In genomic region chr12:50085615-50085928, GRCh38 we compare ENCODE assay signal across 8 cellular contexts. TPM values are rescaled to one million over a fixed set of nuclear protein-coding genes. Genes with fewer than 3 reads are reported as not detected.
DNase-seq lines count a peak whose midpoint lies in the region; ATAC-seq and TF ChIP-seq lines count a peak whose summit lies in the region.

No MANE protein-coding gene starts in this region.

- CTCF ChIA-PET in activated CD4-positive, alpha-beta T cell treated with anti-CD3 and anti-CD28 coated beads for 36 hours (lab: Charles Lee), result interaction anchor here (0.6 to 8.5 kb wide), 14 partner anchors 9 to 1985 kb away, joined by 3 to 146 read pairs (median 6); partner anchors contain the start of genes CERS5, COX14 and GPD1
- CTCF ChIA-PET in Panc1 (lab: Charles Lee), result interaction anchor here (0.6 to 2.6 kb wide), 6 partner anchors 11 to 119 kb away, joined by 3 to 9 read pairs (median 4); partner anchors contain the start of gene COX14
- CTCF ChIA-PET in GM10248 (lab: Yijun Ruan, JAX), result interaction anchor here (1.0 to 5.2 kb wide), 17 partner anchors 11 to 119 kb away, joined by 3 to 66 read pairs (median 7); partner anchors contain the start of genes CERS5, COX14 and GPD1

- WGBS in esophagus, 2 donors, result 5 to 6% methylated on average over 7 of the region's 7 CpGs
- WGBS in sigmoid colon, 2 donors, result 5 to 6% methylated on average over 7 of the region's 7 CpGs

- H3K27ac Mint-ChIP-seq in activated CD4-positive, alpha-beta T cell treated with anti-CD3 and anti-CD28 coated beads for 36 hours, result peak overlapping the region; percentile 72

- H3K4me1 ChIP-seq in Panc1 (ENCODE audit: control insufficient read depth, insufficient read depth, low read length) (peaks cover 6% of the 10 kb centered on the region; the same call in 1 of the 2 replicates), esophagus (ENCODE audit: control insufficient read depth in 2 of 2, insufficient read depth in 2 of 2, low read length in 1 of 2) (no peaks in the 10 kb centered on the region), sigmoid colon (peaks cover 0 to 24% (median 11%) of the 10 kb centered on the region in 4 donors)

- H3K27ac ChIP-seq in Panc1 (ENCODE audit: low read length), result peak overlapping the region; percentile 83
- peak overlapping the region; percentile 88 to 92 for H3K27ac ChIP-seq in esophagus (ENCODE audit: low read depth in 2 of 2, low read length in 1 of 2)
- H3K27ac ChIP-seq in sigmoid colon, result peak overlapping the region; percentile 96 to 99 (median 98)

- H3K9me3 ChIP-seq in Panc1 (ENCODE audit: control insufficient read depth, insufficient read depth, low read depth, low read length), result no peaks in the 10 kb centered on the region
- H3K9me3 ChIP-seq in esophagus (ENCODE audit: control insufficient read depth in 2 of 2, insufficient read depth in 1 of 2, low read depth in 1 of 2, low read length in 1 of 2), result no peaks in the 10 kb centered on the region
- H3K9me3 ChIP-seq in sigmoid colon, result no peaks in the 10 kb centered on the region

- in situ Hi-C loops in Panc1 (cut with HindIII; ENCODE audit: low pct_unique_long_range_greater_than_20kb, low sequenced_read_pairs), result no loop called here

- TF ChIP-seq CTCF in Panc1 (IDR thresholded peaks at IDR 0.05) (no peak), sigmoid colon (IDR thresholded peaks at IDR 0.05) (no peak), GM10248 (IDR thresholded peaks at IDR 0.05; ENCODE audit: control extremely low read depth, extremely low read depth, low read depth, missing control alignments) (no peak)

- H3K36me3 Mint-ChIP-seq in activated CD4-positive, alpha-beta T cell treated with anti-CD3 and anti-CD28 coated beads for 36 hours (ENCODE audit: low read depth), result peaks cover 24% of the 10 kb centered on the region

- no peak for TF ChIP-seq POLR2A in sigmoid colon (IDR thresholded peaks at IDR 0.05)

- H3K4me3 ChIP-seq in Panc1 (ENCODE audit: low read depth in 2 of 2, low read length in 2 of 2), result peak overlapping the region; percentile 80 to 88
- H3K4me3 ChIP-seq in esophagus (ENCODE audit: low read depth in 1 of 2, low read length in 2 of 2), result peak overlapping the region; percentile 22 to 69
- H3K4me3 ChIP-seq in sigmoid colon, result peak overlapping the region; percentile 80 to 99 (median 90)

- no TSS peak for BruUV-seq in Panc1 (replicated peaks; lab: Mats Ljungman, UMichigan)

- intact Hi-C loops in activated CD4-positive, alpha-beta T cell treated with anti-CD3 and anti-CD28 coated beads for 36 hours (cut with DNase I, micrococcal nuclease), result loop anchor here (1.0 to 10.0 kb wide), 9 partner anchors 26 to 679 kb away; partner anchors contain the start of genes CERS5 (in 2 of the 2), LARP4 (in 2 of the 2), ATF1 (in 1 of the 2) and RACGAP1 (in 1 of the 2)
- intact Hi-C loops in Panc1 (cut with micrococcal nuclease; ENCODE audit: unreplicated experiment) (loop anchor here (10.0 kb wide), 1 partner anchor 229 kb away; no protein-coding TSS in a partner anchor), sigmoid colon (cut with DNase I) (loop anchor here (2.0 kb wide), 2 partner anchors 25 to 81 kb away; partner anchors contain the start of gene CERS5)

- no peak for DNase-seq in activated CD4-positive, alpha-beta T cell treated with anti-CD3 and anti-CD28 coated beads for 36 hours
- no peak for DNase-seq in activated CD4-positive, alpha-beta T cell treated with anti-CD3 and anti-CD28 coated beads for 48 hours
- DNase-seq in Panc1 (ENCODE audit: low read depth, low spot score), result no peak
- no peak for DNase-seq in sigmoid colon
- DNase-seq in GM10248 (ENCODE audit: extremely low spot score), result no peak
- no peak for DNase-seq in activated CD4-positive, CD25-positive, alpha-beta regulatory T cell treated with anti-CD3 and anti-CD28 coated beads, Interleukin-2, amount 50 U/mL, for 72 hours

- H3K27me3 ChIP-seq in Panc1 (ENCODE audit: control insufficient read depth, insufficient read depth, low read length) (no peaks in the 10 kb centered on the region), esophagus (ENCODE audit: control insufficient read depth in 1 of 2, insufficient read depth in 2 of 2, low read length in 2 of 2) (no peaks in the 10 kb centered on the region), sigmoid colon (no peaks in the 10 kb centered on the region)

- H3K36me3 ChIP-seq in Panc1 (ENCODE audit: control insufficient read depth, insufficient read depth, low read length) (peaks cover 14% of the 10 kb centered on the region), esophagus (ENCODE audit: control insufficient read depth in 2 of 2, insufficient read depth in 2 of 2, low read length in 1 of 2) (peaks cover 14% of the 10 kb centered on the region in 2 donors), sigmoid colon (peaks cover 5 to 41% (median 36%) of the 10 kb centered on the region in 4 donors)

- peak overlapping the region; percentile 85 for H3K4me3 Mint-ChIP-seq in activated CD4-positive, alpha-beta T cell treated with anti-CD3 and anti-CD28 coated beads for 36 hours

- H3K4me1 Mint-ChIP-seq in activated CD4-positive, alpha-beta T cell treated with anti-CD3 and anti-CD28 coated beads for 36 hours, result peaks cover 36% of the 10 kb centered on the region

- POLR2A ChIA-PET in activated CD4-positive, alpha-beta T cell treated with anti-CD3 and anti-CD28 coated beads for 36 hours (lab: Charles Lee), result interaction anchor here (1.0 to 2.4 kb wide), 2 partner anchors 26 to 345 kb away, joined by 3 to 31 read pairs; partner anchors contain the start of gene COX14
- POLR2A ChIA-PET in Panc1 (lab: Charles Lee), result interaction anchor here (1.0 kb wide), 1 partner anchor 25 kb away, joined by 13 read pairs; no protein-coding TSS in a partner anchor
- POLR2A ChIA-PET in GM10248 (lab: Yijun Ruan, JAX), result interaction anchor here (1.0 kb wide), 2 partner anchors 26 to 82 kb away, joined by 3 to 12 read pairs; partner anchors contain the start of genes CERS5 and COX14

- H3K27me3 Mint-ChIP-seq in activated CD4-positive, alpha-beta T cell treated with anti-CD3 and anti-CD28 coated beads for 36 hours, result no peaks in the 10 kb centered on the region

- peak; percentile 2 for ATAC-seq in activated CD4-positive, alpha-beta T cell treated with anti-CD3 and anti-CD28 coated beads for 36 hours
- peak; percentile 13; the same call in 1 of the 2 replicates for ATAC-seq in Panc1
- no peak for ATAC-seq in GM21737 (IDR thresholded peaks at IDR 0.05; ENCODE audit: unreplicated experiment)

- H3K9me3 Mint-ChIP-seq in activated CD4-positive, alpha-beta T cell treated with anti-CD3 and anti-CD28 coated beads for 36 hours (ENCODE audit: low read depth), result no peaks in the 10 kb centered on the region

- TF ChIP-seq EP300 in sigmoid colon (IDR thresholded peaks at IDR 0.05), result no peak

RNA-seq across cellular contexts. Expression of gene SMARCD1, which starts 0.4 kb away (rescaled TPM):
- 10 to 100 TPM; 51.8 to 76.6 TPM for total RNA-seq in activated CD4-positive, alpha-beta T cell treated with anti-CD3 and anti-CD28 coated beads for 36 hours
- total RNA-seq in Panc1 (2021; ENCODE audit: unreplicated experiment) (84.9 TPM), sigmoid colon (10 to 100 TPM; 22.4 to 64.8 (median 39.2) TPM)
- 87.5 TPM for polyA plus RNA-seq in Panc1 (2012; ENCODE audit: insufficient read length)
- polyA plus RNA-seq in esophagus (10 to 100 TPM in 1 of 2 donors, 1 to 10 TPM in 1; 9.8 to 17.8 TPM), sigmoid colon (10 to 100 TPM; 16.0 to 26.4 (median 24.1) TPM)

RNA-seq across cellular contexts. Expression of gene GPD1, which starts 18.2 kb away (rescaled TPM):
- total RNA-seq in activated CD4-positive, alpha-beta T cell treated with anti-CD3 and anti-CD28 coated beads for 36 hours, result under 1 TPM; 0.25 to 0.37 TPM
- total RNA-seq in Panc1 (2021; ENCODE audit: unreplicated experiment) (0.28 TPM), sigmoid colon (10 to 100 TPM in 1 of 4 donors, 1 to 10 TPM in 1, under 1 TPM in 2; 0.55 to 59.6 (median 1.5) TPM)
- polyA plus RNA-seq in Panc1 (2012; ENCODE audit: insufficient read length), result not detected
- polyA plus RNA-seq in esophagus (under 1 TPM; 0.29 to 0.32 TPM), sigmoid colon (10 to 100 TPM in 1 of 3 donors, 1 to 10 TPM in 2; 3.0 to 19.8 (median 3.6) TPM)

RNA-seq across cellular contexts. Expression of gene COX14, which starts 26.5 kb away (rescaled TPM):
- 10 to 100 TPM; 26.8 to 44.2 TPM for total RNA-seq in activated CD4-positive, alpha-beta T cell treated with anti-CD3 and anti-CD28 coated beads for 36 hours
- total RNA-seq in Panc1 (2021; ENCODE audit: unreplicated experiment) (74.5 TPM), sigmoid colon (100 to 1,000 TPM in 1 of 4 donors, 10 to 100 TPM in 3; 87.8 to 179 (median 93.8) TPM)
- 81.3 TPM for polyA plus RNA-seq in Panc1 (2012; ENCODE audit: insufficient read length)
- polyA plus RNA-seq in esophagus (10 to 100 TPM; 22.8 to 56.8 TPM), sigmoid colon (100 to 1,000 TPM; 124 to 266 (median 187) TPM)

RNA-seq across cellular contexts. Expression of gene ASIC1, which starts 28.2 kb away (rescaled TPM):
- total RNA-seq in activated CD4-positive, alpha-beta T cell treated with anti-CD3 and anti-CD28 coated beads for 36 hours, result 1 to 10 TPM; 7.3 to 8.0 TPM
- 13.5 TPM for total RNA-seq in Panc1 (2021; ENCODE audit: unreplicated experiment)
- polyA plus RNA-seq in Panc1 (2012; ENCODE audit: insufficient read length), result 14.4 TPM
- polyA plus RNA-seq in esophagus, result 1 to 10 TPM; 1.4 to 2.1 TPM
- total RNA-seq in sigmoid colon, result 1 to 10 TPM; 3.5 to 6.9 (median 5.2) TPM
- polyA plus RNA-seq in sigmoid colon, result 1 to 10 TPM in 2 of 3 donors, not detected in 1; 1.3 to 1.6 TPM
